Comparison of ENCODE assay signal across 8 cellular contexts in the genomic region with DNA sequence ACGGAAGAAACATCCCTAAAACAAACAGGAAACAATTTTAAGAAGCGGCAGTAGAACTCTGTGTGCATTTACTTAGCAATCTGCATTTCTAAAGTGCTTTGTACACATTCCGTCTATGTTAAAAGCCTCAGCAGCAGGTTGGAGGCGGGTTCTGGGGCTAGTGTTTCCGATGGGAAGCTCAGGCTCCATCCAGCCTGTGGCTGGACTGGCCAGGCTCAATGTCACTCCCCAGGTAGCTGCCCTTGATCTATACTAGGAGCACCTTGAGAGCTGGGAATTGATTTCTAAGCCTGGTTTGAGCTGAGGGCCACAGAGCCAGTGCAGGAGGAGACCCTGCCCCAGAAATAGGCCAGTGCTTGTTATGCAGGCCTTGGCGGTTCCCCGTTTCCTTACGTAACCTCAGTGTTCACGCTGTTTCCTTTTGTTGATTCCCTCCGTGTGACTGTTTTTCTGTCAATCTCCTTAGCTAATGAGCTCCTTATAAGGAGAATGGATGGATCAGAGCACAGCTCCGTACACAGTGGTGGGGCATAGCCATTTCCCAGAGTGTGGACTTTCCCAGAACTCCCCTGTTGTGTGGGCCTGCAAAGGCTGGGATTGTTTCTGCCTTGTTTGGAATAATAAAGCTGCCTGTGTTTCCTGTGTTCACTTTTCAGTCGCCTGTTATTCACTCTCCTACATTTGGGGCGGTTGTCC. TPM values are rescaled to one million over a fixed set of nuclear protein-coding genes. Genes with fewer than 3 reads are reported as not detected.
DNase-seq lines count a peak whose midpoint lies in the region; ATAC-seq, FAIRE-seq and TF ChIP-seq lines count a peak whose summit lies in the region.

No MANE protein-coding gene starts in this region.

- H3K27me3 ChIP-seq in right atrium auricular region = no peaks in the 10 kb centered on the region
- no peaks in the 10 kb centered on the region for H3K27me3 ChIP-seq in keratinocyte (ENCODE audit: control insufficient read depth, extremely low read depth, insufficient read depth, low read length)
- no peaks in the 10 kb centered on the region for H3K27me3 ChIP-seq in transverse colon
- H3K27me3 ChIP-seq in ascending aorta = no peaks in the 10 kb centered on the region
- H3K27me3 ChIP-seq in aorta (ENCODE audit: control insufficient read depth in 1 of 2, insufficient read depth in 2 of 2, low read length in 1 of 2) = no peaks in the 10 kb centered on the region
- H3K27me3 ChIP-seq in tibial artery = peaks cover 0 to 2% of the 10 kb centered on the region in 2 donors

- WGBS in transverse colon (ENCODE audit: low coverage in 1 of 2), 2 donors = 32% methylated on average over 4 to 13 of the region's 13 CpGs
- WGBS in aorta, 2 donors = 81 to 82% methylated on average over 13 of the region's 13 CpGs

- H3K4me2 ChIP-seq in keratinocyte (ENCODE audit: control insufficient read depth, extremely low read depth, insufficient read depth, low read depth, low read length) = peak overlapping the region; percentile 72

- dilution Hi-C loops in keratinocyte (cut with MboI; ENCODE audit: extremely low pct_ligation_motif_present, low sequenced_read_pairs) = no loop called here

- TF ChIP-seq EP300 in transverse colon (IDR thresholded peaks at IDR 0.05; ENCODE audit: low read depth) = no peak

- TF ChIP-seq CTCF in right atrium auricular region (IDR thresholded peaks at IDR 0.05) = no peak
- no peak for TF ChIP-seq CTCF in keratinocyte (optimal IDR thresholded peaks at IDR 0.05 in 1 of 3, IDR thresholded peaks at IDR 0.05 in 1 of 3, conservative IDR thresholded peaks at IDR 0.05 in 1 of 3; ENCODE audit: extremely low read depth in 1 of 3, insufficient read depth in 2 of 3, low read length in 3 of 3)
- TF ChIP-seq CTCF in transverse colon (IDR thresholded peaks at IDR 0.05) = no peak
- TF ChIP-seq CTCF in ascending aorta (IDR thresholded peaks at IDR 0.05) = no peak
- no peak for TF ChIP-seq CTCF in tibial artery (IDR thresholded peaks at IDR 0.05)

- H3K36me3 ChIP-seq in right atrium auricular region (no peaks in the 10 kb centered on the region), keratinocyte (ENCODE audit: control insufficient read depth in 2 of 2, extremely low read depth in 1 of 2, insufficient read depth in 2 of 2, low read length in 2 of 2) (peaks cover 7 to 41% of the 10 kb centered on the region in 2 experiments), transverse colon (no peaks in the 10 kb centered on the region), ascending aorta (no peaks in the 10 kb centered on the region), aorta (ENCODE audit: control insufficient read depth in 1 of 2, insufficient read depth in 2 of 2, low read length in 1 of 2) (no peaks in the 10 kb centered on the region), tibial artery (no peaks in the 10 kb centered on the region)

- H3K27ac ChIP-seq in right atrium auricular region (no peak overlapping the region), angular gyrus (ENCODE audit: low read depth, low read length) (peak overlapping the region; percentile 75), keratinocyte (ENCODE audit: control insufficient read depth, insufficient read depth, low read length) (peak overlapping the region; percentile 64), transverse colon (peak overlapping the region; percentile 82 to 91 (median 85)), ascending aorta (no peak overlapping the region), aorta (ENCODE audit: low read depth in 1 of 2, low read length in 2 of 2) (no peak overlapping the region), tibial artery (no peak overlapping the region)

- peaks cover 11% of the 10 kb centered on the region for H3K9me1 ChIP-seq in keratinocyte (ENCODE audit: control insufficient read depth, extremely low read depth, insufficient read depth, low read length)

- H3K9ac ChIP-seq in keratinocyte (ENCODE audit: control insufficient read depth, extremely low read depth, insufficient read depth, low read length) = peak overlapping the region; percentile 26

- ATAC-seq in Right ventricle myocardium inferior (peak; percentile 42), aorta (ENCODE audit: low FRiP score) (no peak)

- no peak overlapping the region for H3K4me3 ChIP-seq in right atrium auricular region
- peak overlapping the region in 2 of 3 experiments; percentile 7 to 29 for H3K4me3 ChIP-seq in keratinocyte (ENCODE audit: control insufficient read depth in 2 of 3, extremely low read depth in 1 of 3, insufficient read depth in 2 of 3, low read depth in 1 of 3, low read length in 3 of 3)
- H3K4me3 ChIP-seq in transverse colon = peak overlapping the region in 1 of 4 donors; percentile 6
- no peak overlapping the region for H3K4me3 ChIP-seq in ascending aorta
- H3K4me3 ChIP-seq in aorta (ENCODE audit: low read length in 2 of 2) = no peak overlapping the region
- H3K4me3 ChIP-seq in tibial artery = no peak overlapping the region

- no peak overlapping the region for H2AFZ ChIP-seq in keratinocyte (ENCODE audit: control insufficient read depth, low read length)

- no peak for TF ChIP-seq POLR2A in transverse colon (IDR thresholded peaks at IDR 0.05)

- DNase-seq in Right ventricle myocardium inferior (ENCODE audit: missing footprints) (no peak), right atrium auricular region (ENCODE audit: low spot score) (no peak), keratinocyte (ENCODE audit: low read depth, low spot score) (no peak), transverse colon (peak; percentile 68), ascending aorta (ENCODE audit: low spot score in 2 of 2) (no peak), aorta (no peak), tibial artery (no peak)

- H4K20me1 ChIP-seq in keratinocyte (ENCODE audit: control insufficient read depth, extremely low read depth, insufficient read depth, low read length) = peaks cover 13% of the 10 kb centered on the region

- in situ Hi-C loops in transverse colon (cut with MboI; ENCODE audit: low pct_ligation_motif_present in 1 of 4, low pct_unique_long_range_greater_than_20kb in 1 of 4, low sequenced_read_pairs in 3 of 4) = no loop called here

- H3K79me2 ChIP-seq in keratinocyte (ENCODE audit: control insufficient read depth, insufficient read depth, low read length) = peaks cover 81% of the 10 kb centered on the region

- intact Hi-C loops in Right ventricle myocardium inferior (cut with DNase I) = no loop called here
- intact Hi-C loops in transverse colon (cut with DNase I; ENCODE audit: low total_unique reads) = no loop called here
- intact Hi-C loops in ascending aorta (cut with DNase I) = no loop called here
- intact Hi-C loops in aorta (cut with DNase I) = no loop called here
- intact Hi-C loops in tibial artery (cut with DNase I; ENCODE audit: low total_unique reads) = no loop called here

- H3K4me1 ChIP-seq in right atrium auricular region (no peaks in the 10 kb centered on the region), keratinocyte (ENCODE audit: control insufficient read depth, extremely low read depth, insufficient read depth, low read length) (peaks cover 49% of the 10 kb centered on the region), transverse colon (peaks cover 8 to 28% (median 20%) of the 10 kb centered on the region in 4 donors), ascending aorta (no peaks in the 10 kb centered on the region), aorta (ENCODE audit: control insufficient read depth in 1 of 2, insufficient read depth in 2 of 2, low read length in 2 of 2) (no peaks in the 10 kb centered on the region), tibial artery (no peaks in the 10 kb centered on the region)

- H3K9me3 ChIP-seq in right atrium auricular region (no peaks in the 10 kb centered on the region), keratinocyte (ENCODE audit: control insufficient read depth, low read depth, low read length) (no peaks in the 10 kb centered on the region), transverse colon (no peaks in the 10 kb centered on the region), ascending aorta (no peaks in the 10 kb centered on the region), aorta (ENCODE audit: control insufficient read depth, low read length) (no peaks in the 10 kb centered on the region), tibial artery (no peaks in the 10 kb centered on the region)

- FAIRE-seq in keratinocyte (lab: Jason Lieb, UNC) = peak; percentile 29

RNA-seq across cellular contexts. Expression of a gene that starts 21.4 kb away (rescaled TPM):
- total RNA-seq in Right ventricle myocardium inferior (0.43 TPM), right atrium auricular region (1 to 10 TPM in 1 of 2 donors, under 1 TPM in 1; 0.59 to 1.0 TPM), transverse colon (10 to 100 TPM; 41.4 to 68.9 (median 52.0) TPM), ascending aorta (not detected), aorta (1 to 10 TPM in 1 of 2 donors, under 1 TPM in 1; 0.71 to 1.2 TPM)
- polyA plus RNA-seq in keratinocyte (43.8 to 50.0 TPM (median 47.1 TPM) in 3 replicates), aorta (under 1 TPM in 1 of 2 donors, not detected in 1; 0.63 TPM)
- 3.1 TPM for polyA plus RNA-seq in keratinocyte (2011; ENCODE audit: low read depth)
- 29.8 and 33.5 TPM in 2 replicates for polyA plus RNA-seq in keratinocyte (2011; cell fraction: cytosol; rRNA removed)
- 49.0 and 54.2 TPM in 2 replicates for polyA plus RNA-seq in keratinocyte (2011; cell fraction: nucleus; rRNA removed)
- 12.0 and 33.5 TPM in 2 replicates for polyA plus RNA-seq in keratinocyte (2012; ENCODE audit: low replicate concordance)
- 32.3 to 42.4 TPM (median 41.9 TPM) in 3 replicates for polyA minus RNA-seq in keratinocyte
- polyA minus RNA-seq in keratinocyte (2011; cell fraction: cytosol; rRNA and poly(A)+ RNA removed) = 39.5 TPM
- polyA minus RNA-seq in keratinocyte (2011; cell fraction: nucleus; rRNA and poly(A)+ RNA removed) = 32.8 and 46.5 TPM in 2 replicates

RNA-seq across cellular contexts. Expression of a gene that starts 33.2 kb away (rescaled TPM):
- total RNA-seq in Right ventricle myocardium inferior (24.8 TPM), right atrium auricular region (10 to 100 TPM; 14.5 to 20.9 TPM), transverse colon (10 to 100 TPM in 3 of 4 donors, 1 to 10 TPM in 1; 3.6 to 19.5 (median 18.6) TPM), ascending aorta (0.75 TPM), aorta (10 to 100 TPM; 14.6 to 15.3 TPM)
- polyA plus RNA-seq in keratinocyte (41.9 to 47.1 TPM (median 43.4 TPM) in 3 replicates), aorta (10 to 100 TPM; 29.6 to 38.1 TPM)
- polyA plus RNA-seq in keratinocyte (2011; ENCODE audit: low read depth) = 49.8 TPM
- 34.4 and 47.7 TPM in 2 replicates for polyA plus RNA-seq in keratinocyte (2011; cell fraction: cytosol; rRNA removed)
- polyA plus RNA-seq in keratinocyte (2011; cell fraction: nucleus; rRNA removed) = 20.4 and 25.9 TPM in 2 replicates
- polyA plus RNA-seq in keratinocyte (2012; ENCODE audit: low replicate concordance) = 21.6 and 37.5 TPM in 2 replicates
- 7.3 to 20.1 TPM (median 19.1 TPM) in 3 replicates for polyA minus RNA-seq in keratinocyte
- polyA minus RNA-seq in keratinocyte (2011; cell fraction: cytosol; rRNA and poly(A)+ RNA removed) = 31.7 TPM
- polyA minus RNA-seq in keratinocyte (2011; cell fraction: nucleus; rRNA and poly(A)+ RNA removed) = 1.5 and 6.3 TPM in 2 replicates

RNA-seq across cellular contexts. Expression of a gene that starts 33.3 kb away (rescaled TPM):
- total RNA-seq in Right ventricle myocardium inferior (18.9 TPM), right atrium auricular region (10 to 100 TPM; 39.1 to 47.1 TPM), transverse colon (100 to 1,000 TPM in 3 of 4 donors, 10 to 100 TPM in 1; 65.3 to 371 (median 187) TPM), ascending aorta (158 TPM), aorta (10 to 100 TPM; 25.9 to 32.4 TPM)
- polyA plus RNA-seq in keratinocyte (7.1 to 14.3 TPM (median 8.3 TPM) in 3 replicates), aorta (10 to 100 TPM; 12.4 to 18.3 TPM)
- polyA plus RNA-seq in keratinocyte (2011; ENCODE audit: low read depth) = 21.4 TPM
- 10.2 and 12.3 TPM in 2 replicates for polyA plus RNA-seq in keratinocyte (2011; cell fraction: cytosol; rRNA removed)
- 23.6 and 25.3 TPM in 2 replicates for polyA plus RNA-seq in keratinocyte (2011; cell fraction: nucleus; rRNA removed)
- 24.5 and 29.2 TPM in 2 replicates for polyA plus RNA-seq in keratinocyte (2012; ENCODE audit: low replicate concordance)
- polyA minus RNA-seq in keratinocyte = 3.9 to 16.3 TPM (median 9.0 TPM) in 3 replicates
- 13.4 TPM for polyA minus RNA-seq in keratinocyte (2011; cell fraction: cytosol; rRNA and poly(A)+ RNA removed)
- 25.6 and 29.1 TPM in 2 replicates for polyA minus RNA-seq in keratinocyte (2011; cell fraction: nucleus; rRNA and poly(A)+ RNA removed)

Comparison
In these comparisons a context has a peak if more than half of its experiments do, and no peak if none do; other contexts are left out.
1. H3K27ac ChIP-seq: peak in angular gyrus (single experiment), keratinocyte (single experiment) and transverse colon (4 of 4); none in right atrium auricular region (0 of 2), ascending aorta (0 of 2), aorta (0 of 2) and tibial artery (0 of 2).
2. H3K4me3 ChIP-seq: peak in keratinocyte (2 of 3); none in right atrium auricular region (0 of 2), ascending aorta (0 of 2), aorta (0 of 2) and tibial artery (0 of 2).
3. RNA of a gene that starts 21.4 kb away (total RNA-seq): 41.4 to 68.9 TPM in transverse colon; 0.71 to 1.2 TPM in aorta, 0.59 to 1.0 TPM in right atrium auricular region, 0.43 TPM in Right ventricle myocardium inferior (single experiment) and not detected in ascending aorta (single experiment); every median in the first group is over 10 times any median in the second.